In the genomic region with DNA sequence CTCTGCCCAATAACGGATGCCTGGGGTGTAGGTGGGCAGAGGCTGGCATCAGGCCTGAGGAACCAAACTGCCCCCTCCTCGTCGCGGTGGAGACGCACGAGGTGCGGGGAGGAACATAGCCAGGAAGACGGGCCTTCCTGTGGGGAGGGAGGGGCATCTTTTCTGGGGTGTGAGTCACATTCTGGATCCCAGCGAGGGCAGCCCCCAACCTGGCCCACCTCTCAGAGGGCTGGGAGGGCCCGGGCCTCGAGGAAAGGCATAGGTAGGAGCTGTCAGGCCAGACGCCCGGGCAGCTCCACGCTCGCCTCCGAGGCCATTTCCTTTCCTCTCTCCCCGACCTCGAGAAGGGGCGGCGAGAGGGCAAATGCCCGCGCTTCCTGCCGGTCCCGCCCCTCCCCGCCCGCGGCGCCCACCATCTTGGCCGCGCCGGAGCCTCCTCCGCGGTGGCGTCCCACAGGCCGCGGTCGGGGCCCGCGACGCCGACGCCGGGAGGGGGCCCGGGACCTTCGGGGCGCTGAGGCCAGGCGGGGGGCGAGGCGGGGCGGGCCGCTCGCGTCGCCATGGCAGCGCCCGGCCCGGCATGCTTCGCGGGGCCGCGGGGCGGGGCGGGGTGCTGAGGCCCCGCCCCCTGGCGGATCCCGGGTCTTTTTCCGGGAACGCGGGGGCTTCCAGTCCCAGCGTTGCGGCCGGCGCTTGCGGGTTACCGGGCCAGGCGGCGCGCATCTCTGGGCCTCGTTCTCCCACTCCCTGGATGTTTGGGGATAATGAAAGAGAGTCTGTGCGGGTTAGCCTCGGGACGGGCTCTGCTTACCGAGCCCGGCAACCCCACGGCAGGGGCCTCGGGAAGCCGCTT, we compare ENCODE assay signal across 8 cellular contexts. TPM values are rescaled to one million over a fixed set of nuclear protein-coding genes. Genes with fewer than 3 reads are reported as not detected.
DNase-seq lines count a peak whose midpoint lies in the region; ATAC-seq and TF ChIP-seq lines count a peak whose summit lies in the region.

No MANE protein-coding gene starts in this region.

- H3K4me3 Mint-ChIP-seq in CD4-positive, alpha-beta T cell = peak overlapping the region; percentile 94
- H3K4me3 Mint-ChIP-seq in activated naive CD8-positive, alpha-beta T cell treated with anti-CD3 and anti-CD28 coated beads, Interleukin-2, amount 10 ng/mL, durations not matched to agents 7 days and 5 days = peak overlapping the region; percentile 98
- peak overlapping the region; percentile 88 for H3K4me3 Mint-ChIP-seq in type B pancreatic cell

- no peaks in the 10 kb centered on the region for H3F3A ChIP-seq in SU-DHL-6 (ENCODE audit: insufficient read depth)

- H3K36me3 Mint-ChIP-seq in CD4-positive, alpha-beta T cell (ENCODE audit: low read depth) = peaks cover 5% of the 10 kb centered on the region
- no peaks in the 10 kb centered on the region for H3K36me3 Mint-ChIP-seq in activated naive CD8-positive, alpha-beta T cell treated with anti-CD3 and anti-CD28 coated beads, Interleukin-2, amount 10 ng/mL, durations not matched to agents 7 days and 5 days
- H3K36me3 Mint-ChIP-seq in type B pancreatic cell = no peaks in the 10 kb centered on the region

- no peaks in the 10 kb centered on the region for H3K27me3 Mint-ChIP-seq in CD4-positive, alpha-beta T cell
- H3K27me3 Mint-ChIP-seq in activated naive CD8-positive, alpha-beta T cell treated with anti-CD3 and anti-CD28 coated beads, Interleukin-2, amount 10 ng/mL, durations not matched to agents 7 days and 5 days = no peaks in the 10 kb centered on the region
- no peaks in the 10 kb centered on the region for H3K27me3 Mint-ChIP-seq in type B pancreatic cell

- intact Hi-C loops in CD4-positive, alpha-beta T cell (cut with DNase I, micrococcal nuclease) = loop anchor here (5.0 to 10.0 kb wide), 2 partner anchors 90 to 278 kb away; a partner anchor contains a TSS
- intact Hi-C loops in heart left ventricle (cut with DNase I) = loop anchor here in 5 of 10 donors (2.0 to 5.0 kb wide), 5 partner anchors 43 to 98 kb away; no protein-coding TSS in a partner anchor

- POLR2A ChIA-PET in CD4-positive, alpha-beta T cell (lab: Charles Lee) = interaction anchor here (0.6 to 2.4 kb wide), 9 partner anchors 11 to 307 kb away, joined by 3 to 20 read pairs (median 3); a partner anchor contains a TSS
- POLR2A ChIA-PET in activated naive CD8-positive, alpha-beta T cell treated with anti-CD3 and anti-CD28 coated beads, Interleukin-2, amount 10 ng/mL, durations not matched to agents 7 days and 5 days (lab: Charles Lee) = interaction anchor here (1.0 to 6.2 kb wide), 5 partner anchors 11 to 142 kb away, joined by 3 to 39 read pairs (median 6); a partner anchor contains a TSS

- H3K9me3 Mint-ChIP-seq in CD4-positive, alpha-beta T cell = no peaks in the 10 kb centered on the region
- H3K9me3 Mint-ChIP-seq in activated naive CD8-positive, alpha-beta T cell treated with anti-CD3 and anti-CD28 coated beads, Interleukin-2, amount 10 ng/mL, durations not matched to agents 7 days and 5 days = no peaks in the 10 kb centered on the region
- no peaks in the 10 kb centered on the region for H3K9me3 Mint-ChIP-seq in type B pancreatic cell

- TF ChIP-seq CTCF in CD4-positive, alpha-beta T cell (IDR thresholded peaks at IDR 0.05) = no peak
- TF ChIP-seq CTCF in SU-DHL-6 (IDR thresholded peaks at IDR 0.05; ENCODE audit: insufficient read depth, low read length, poor library complexity, severe bottlenecking) (no peak), heart left ventricle (IDR thresholded peaks at IDR 0.05) (peak in 2 of 12 donors; percentile 11 to 17), type B pancreatic cell (conservative IDR thresholded peaks at IDR 0.05) (no peak)

- H3K4me2 ChIP-seq in SU-DHL-6 (ENCODE audit: low read depth, low read length, poor library complexity, severe bottlenecking) = peak overlapping the region; percentile 87

- no peaks in the 10 kb centered on the region for H4K20me1 ChIP-seq in SU-DHL-6 (ENCODE audit: low read depth, low read length)

- H2AFZ ChIP-seq in SU-DHL-6 (ENCODE audit: low read depth, low read length, severe bottlenecking) = peak overlapping the region; percentile 99

- no peaks in the 10 kb centered on the region for H3K79me2 ChIP-seq in SU-DHL-6 (ENCODE audit: insufficient read depth, low read length)

- H3K27me3 ChIP-seq in CD4-positive, alpha-beta T cell (ENCODE audit: control insufficient read depth, insufficient read depth, low read length) = no peaks in the 10 kb centered on the region
- H3K27me3 ChIP-seq in SU-DHL-6 (ENCODE audit: low read length) (no peaks in the 10 kb centered on the region), heart left ventricle (no peaks in the 10 kb centered on the region)

- H3K36me3 ChIP-seq in SU-DHL-6 (ENCODE audit: low read length) (no peaks in the 10 kb centered on the region), heart left ventricle (no peaks in the 10 kb centered on the region)

- TF ChIP-seq RAD21 in Ishikawa (IDR thresholded peaks at IDR 0.05; ENCODE audit: low read depth) = no peak

- H3K4me1 Mint-ChIP-seq in CD4-positive, alpha-beta T cell (ENCODE audit: low read depth) = peaks cover 62% of the 10 kb centered on the region
- H3K4me1 Mint-ChIP-seq in activated naive CD8-positive, alpha-beta T cell treated with anti-CD3 and anti-CD28 coated beads, Interleukin-2, amount 10 ng/mL, durations not matched to agents 7 days and 5 days = peaks cover 63% of the 10 kb centered on the region
- peaks cover 77% of the 10 kb centered on the region for H3K4me1 Mint-ChIP-seq in type B pancreatic cell (ENCODE audit: unreplicated experiment)

- peak overlapping the region; percentile 89 for H3K4me3 ChIP-seq in SU-DHL-6 (ENCODE audit: insufficient read depth, low read length, poor library complexity, severe bottlenecking)
- peak overlapping the region; percentile 48 to 90 (median 72) for H3K4me3 ChIP-seq in heart left ventricle

- H3K9ac ChIP-seq in SU-DHL-6 (ENCODE audit: low read length) = peak overlapping the region; percentile 81

- WGBS in heart left ventricle, 4 donors = 0 to 1% (median 1%) methylated on average over 38 to 87 of the region's 87 CpGs

- H3K9me3 ChIP-seq in CD4-positive, alpha-beta T cell (ENCODE audit: control insufficient read depth, low read length) = no peaks in the 10 kb centered on the region
- H3K9me3 ChIP-seq in SU-DHL-6 (ENCODE audit: insufficient read depth, low read length) = no peaks in the 10 kb centered on the region
- H3K9me3 ChIP-seq in heart left ventricle = no peaks in the 10 kb centered on the region

- ATAC-seq in CD4-positive, alpha-beta T cell (ENCODE audit: poor library complexity) = peak; percentile 72
- ATAC-seq in GM19463 (IDR thresholded peaks at IDR 0.05; ENCODE audit: unreplicated experiment) (peak; percentile 56), heart left ventricle (peak; percentile 38 to 79 (median 68))
- ATAC-seq in activated naive CD8-positive, alpha-beta T cell treated with anti-CD3 and anti-CD28 coated beads, Interleukin-2, amount 10 ng/mL, durations not matched to agents 7 days and 5 days (ENCODE audit: low read depth) = peak; percentile 63

- peaks cover 29 to 94% (median 78%) of the 10 kb centered on the region in 12 donors for H3K4me1 ChIP-seq in heart left ventricle

- TF ChIP-seq POLR2A in heart left ventricle (IDR thresholded peaks at IDR 0.05) = peak in 1 of 2 donors; percentile 71

- H3K27ac Mint-ChIP-seq in CD4-positive, alpha-beta T cell = peak overlapping the region; percentile 96
- peak overlapping the region; percentile 94 for H3K27ac Mint-ChIP-seq in activated naive CD8-positive, alpha-beta T cell treated with anti-CD3 and anti-CD28 coated beads, Interleukin-2, amount 10 ng/mL, durations not matched to agents 7 days and 5 days
- H3K27ac Mint-ChIP-seq in type B pancreatic cell = peak overlapping the region; percentile 99

- peak; percentile 43 to 70 (median 60) for DNase-seq in CD4-positive, alpha-beta T cell
- DNase-seq in activated naive CD8-positive, alpha-beta T cell treated with anti-CD3 and anti-CD28 coated beads, Interleukin-2, amount 10 ng/mL, durations not matched to agents 7 days and 5 days = peak; percentile 85
- DNase-seq in heart left ventricle (peak; percentile 78 to 87 (median 80)), pons (ENCODE audit: low spot score) (peak; percentile 74), type B pancreatic cell (ENCODE audit: extremely low spot score, unreplicated experiment) (peak; percentile 79)

- H3K9me2 ChIP-seq in SU-DHL-6 (replicated peaks; ENCODE audit: insufficient read depth, low read length) = no peaks in the 10 kb centered on the region

- TF ChIP-seq EP300 in Ishikawa (IDR thresholded peaks at IDR 0.05; ENCODE audit: borderline replicate concordance) = no peak

- CTCF ChIA-PET in CD4-positive, alpha-beta T cell (lab: Charles Lee) = interaction anchor here (1.1 kb wide), 1 partner anchor 198 kb away, joined by 3 read pairs; no protein-coding TSS in a partner anchor

- H3K27ac ChIP-seq in CD4-positive, alpha-beta T cell (ENCODE audit: low read depth, low read length) = peak overlapping the region; percentile 91
- H3K27ac ChIP-seq in SU-DHL-6 (ENCODE audit: low read depth, low read length) (no peak overlapping the region; the same call in 1 of the 2 replicates), heart left ventricle (peak overlapping the region; percentile 86 to 99 (median 98))

RNA-seq across cellular contexts. Expression of a gene that starts 13.2 kb away (rescaled TPM):
- 10 to 100 TPM; 19.3 to 25.2 TPM for total RNA-seq in CD4-positive, alpha-beta T cell
- total RNA-seq in activated naive CD8-positive, alpha-beta T cell treated with anti-CD3 and anti-CD28 coated beads, Interleukin-2, amount 10 ng/mL, durations not matched to agents 7 days and 5 days = 10 to 100 TPM; 25.0 to 25.5 TPM
- total RNA-seq in heart left ventricle = 10 to 100 TPM; 15.1 to 37.2 (median 20.8) TPM
- 10 to 100 TPM; 17.2 to 23.0 TPM for polyA plus RNA-seq in heart left ventricle
- 61.1 and 61.3 TPM in 2 replicates for total RNA-seq in type B pancreatic cell (ENCODE audit: low replicate concordance)
